8 cellular contexts compared by ENCODE assay signal in the genomic region with DNA sequence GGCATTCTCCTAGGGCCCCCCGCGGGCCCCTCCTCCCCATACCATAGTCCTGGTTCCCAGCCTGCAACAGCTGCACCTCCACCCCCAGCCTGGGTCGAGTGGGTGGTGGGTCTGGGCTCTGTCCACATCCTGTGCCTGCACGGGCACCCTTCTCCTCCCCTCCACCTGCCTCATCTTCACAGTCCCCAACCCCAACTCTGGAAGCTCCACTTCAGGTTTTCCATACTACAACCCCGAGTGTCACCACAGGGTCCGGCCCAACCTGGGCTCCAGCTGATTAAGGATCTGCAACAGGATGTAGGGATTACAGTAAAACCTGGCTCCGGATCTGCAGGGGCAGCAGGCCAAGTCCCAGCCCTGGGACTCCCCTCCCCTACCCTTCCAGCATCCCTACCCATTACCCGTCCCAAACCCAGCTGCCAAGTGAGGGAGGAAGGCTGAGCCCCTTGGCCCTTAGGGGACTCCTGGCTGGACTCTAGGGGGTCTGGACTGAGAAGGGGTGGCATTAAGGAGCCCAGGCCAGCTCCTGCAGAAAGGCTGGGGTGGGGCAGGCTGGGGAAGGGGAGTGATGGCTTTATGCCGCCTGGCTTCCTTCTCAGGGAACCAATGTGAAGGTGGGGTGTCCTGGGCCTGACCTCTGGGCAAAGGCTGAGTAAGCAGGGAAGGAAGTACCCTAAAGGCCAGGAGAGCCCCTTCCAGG.
DNase-seq lines count a peak whose midpoint lies in the region; ATAC-seq and TF ChIP-seq lines count a peak whose summit lies in the region.

No MANE protein-coding gene starts in this region.

- no peak overlapping the region for H3K56ac ChIP-seq in IMR-90 (ENCODE audit: extremely low read depth, insufficient read depth, low read length)

- no peak for TF ChIP-seq CTCF in IMR-90 (conservative IDR thresholded peaks at IDR 0.05; ENCODE audit: low read depth, low read length)

- no peak overlapping the region for H2BK5ac ChIP-seq in IMR-90 (ENCODE audit: low read depth, low read length, poor library complexity, severe bottlenecking)

- POLR2A ChIA-PET in IMR-90 (lab: Charles Lee; ENCODE audit: unreplicated experiment) = no interaction called here

- no peak overlapping the region for H3K9ac ChIP-seq in IMR-90 (ENCODE audit: low read depth, low read length)

- TF ChIP-seq POLR2A in IMR-90 (IDR thresholded peaks at IDR 0.05; ENCODE audit: low read depth, low read length) = no peak

- BruUV-seq in IMR-90 (replicated peaks; lab: Mats Ljungman, UMichigan) = no TSS peak

- no peak overlapping the region for H3K23ac ChIP-seq in IMR-90 (ENCODE audit: low read depth, low read length)

- H2BK15ac ChIP-seq in IMR-90 (ENCODE audit: low read depth, low read length) = no peak overlapping the region

- H4K20me1 ChIP-seq in IMR-90 (ENCODE audit: insufficient read depth, low read length) = no peaks in the 10 kb centered on the region

- no peaks in the 10 kb centered on the region for H3K36me3 ChIP-seq in IMR-90 (ENCODE audit: control insufficient read depth, insufficient read depth, low read length)

- intact Hi-C loops in IMR-90 (cut with micrococcal nuclease) = no loop called here

- ATAC-seq in IMR-90 (ENCODE audit: low read depth) (no peak), T-helper 17 cell (peak; percentile 14), GM19395 (IDR thresholded peaks at IDR 0.05; ENCODE audit: unreplicated experiment) (no peak), GM19452 (IDR thresholded peaks at IDR 0.05; ENCODE audit: unreplicated experiment) (no peak)

- no peaks in the 10 kb centered on the region for H3K27me3 Mint-ChIP-seq in T-helper 17 cell

- H3K79me1 ChIP-seq in IMR-90 (ENCODE audit: low read depth in 1 of 2, low read length in 2 of 2) = no peaks in the 10 kb centered on the region

- no peak overlapping the region for H2BK120ac ChIP-seq in IMR-90 (ENCODE audit: low read depth, low read length)

- no peaks in the 10 kb centered on the region for H3K9me1 ChIP-seq in IMR-90 (ENCODE audit: insufficient read depth, low read length)

- DNase-seq in Caki2 (ENCODE audit: low read depth) (peak; percentile 34), IMR-90 (peak; percentile 62), T-helper 17 cell (no peak), iPS-NIHi7 (ENCODE audit: extremely low spot score) (peak; percentile 88), T-helper 1 cell (no peak)
- no peak for DNase-seq in effector CD4-positive, alpha-beta T cell

- no peak overlapping the region for H3K4me3 ChIP-seq in IMR-90 (ENCODE audit: insufficient read depth, low read depth, low read length)

- H3K4me2 ChIP-seq in IMR-90 (ENCODE audit: low read depth, low read length) = no peak overlapping the region

- H3K27ac ChIP-seq in IMR-90 (ENCODE audit: insufficient read depth, low read length) = no peak overlapping the region

- no peaks in the 10 kb centered on the region for H3K36me3 Mint-ChIP-seq in T-helper 17 cell (ENCODE audit: low read depth)

- no peak overlapping the region for H4K91ac ChIP-seq in IMR-90 (ENCODE audit: insufficient read depth, low read depth, low read length)

- no peak overlapping the region for H2AK5ac ChIP-seq in IMR-90 (ENCODE audit: low read depth, low read length)

- H2AFZ ChIP-seq in IMR-90 (replicated peaks; ENCODE audit: low read length, poor library complexity) = no peak overlapping the region

- no peak for TF ChIP-seq RAD21 in IMR-90 (IDR thresholded peaks at IDR 0.05; ENCODE audit: low read length)

- H3K14ac ChIP-seq in IMR-90 (replicated peaks; ENCODE audit: low read depth, low read length) = no peak overlapping the region

- dilution Hi-C loops in IMR-90 (cut with HindIII; ENCODE audit: low sequenced_read_pairs, unreplicated experiment) = no loop called here

- no peak overlapping the region for H2AK9ac ChIP-seq in IMR-90 (replicated peaks; ENCODE audit: low read depth, low read length, poor library complexity)

- H3K4me1 Mint-ChIP-seq in T-helper 17 cell = peaks cover 22% of the 10 kb centered on the region

- CTCF ChIA-PET in IMR-90 (lab: Yijun Ruan, JAX) = no interaction called here

- no peak overlapping the region for H4K5ac ChIP-seq in IMR-90 (ENCODE audit: low read depth, low read length)

- H3K18ac ChIP-seq in IMR-90 (ENCODE audit: low read depth, low read length) = no peak overlapping the region

- no peak overlapping the region for H3K4ac ChIP-seq in IMR-90 (ENCODE audit: low read depth, low read length)

- H3K27ac Mint-ChIP-seq in T-helper 17 cell = peak overlapping the region; percentile 4

- in situ Hi-C loops in Caki2 (cut with HindIII; ENCODE audit: low pct_unique_long_range_greater_than_20kb, low sequenced_read_pairs) = no loop called here
- in situ Hi-C loops in IMR-90 (cut with MboI; ENCODE audit: low sequenced_read_pairs) = no loop called here

- H3K4me1 ChIP-seq in IMR-90 (ENCODE audit: control insufficient read depth, insufficient read depth, low read length) = peaks cover 3% of the 10 kb centered on the region; the same call in 1 of the 2 replicates

- 17% methylated on average over 2 of the region's 9 CpGs; no CpG with 5 or more reads in 1 of the 2 experiments for WGBS in IMR-90 (ENCODE audit: extremely low coverage in 2 of 2, insufficient read length in 1 of 2), 2 experiments

- H2BK20ac ChIP-seq in IMR-90 (ENCODE audit: low read depth, low read length) = no peak overlapping the region

- H3K9me3 ChIP-seq in IMR-90 (ENCODE audit: control insufficient read depth, insufficient read depth, low read length) (no peaks in the 10 kb centered on the region), T-helper 17 cell (ENCODE audit: control insufficient read depth, low read length, poor library complexity, severe bottlenecking) (no peaks in the 10 kb centered on the region)

- no peak overlapping the region for H4K8ac ChIP-seq in IMR-90 (ENCODE audit: low read depth in 2 of 2, low read length in 2 of 2)

- peaks cover 5% of the 10 kb centered on the region; the same call in 1 of the 2 replicates for H3K27me3 ChIP-seq in IMR-90 (ENCODE audit: control insufficient read depth, insufficient read depth, low read length)

- H3K4me3 Mint-ChIP-seq in T-helper 17 cell = no peak overlapping the region

TF ChIP-seq in IMR-90, 13 proteins besides CTCF, POLR2A, EP300 and RAD21:
- no peak for TF ChIP-seq NFE2L2 (IDR thresholded peaks at IDR 0.05; ENCODE audit: low read depth, low read length)
- TF ChIP-seq FOS (IDR thresholded peaks at IDR 0.05; ENCODE audit: low read depth, low read length) = no peak

Comparison
In these comparisons a context has a peak if more than half of its experiments do, and no peak if none do; other contexts are left out.
1. DNase-seq: peak in Caki2 (single experiment), IMR-90 (single experiment) and iPS-NIHi7 (single experiment); none in T-helper 17 cell (0 of 3), effector CD4-positive, alpha-beta T cell (single experiment) and T-helper 1 cell (0 of 5).